In genomic region chr2:142791335-142791734, GRCh38 we compare ENCODE assay signal across 18 cellular contexts.
DNase-seq lines count a peak whose midpoint lies in the region; ATAC-seq, FAIRE-seq and TF ChIP-seq lines count a peak whose summit lies in the region.
"Had no signal": no experiment of that assay in that cellular context is flagged by ENCODE, and none has a peak within 500 bp of the region (broad histone marks: within the 10 kb centered on the region; RNA-seq: fewer than 3 reads in every experiment).

No MANE protein-coding gene starts in this region.

- no peak overlapping the region for H3K9ac ChIP-seq in endothelial cell of umbilical vein (replicated peaks; ENCODE audit: extremely low read depth, insufficient read depth, low read length)
- H3K9ac ChIP-seq: BLaER1 had no signal

- no TSS peak for BruUV-seq in endothelial cell of umbilical vein (replicated peaks; lab: Mats Ljungman, UMichigan)

- POLR2A ChIA-PET in endothelial cell of umbilical vein (lab: Charles Lee), result no interaction called here

- H3K9me1 ChIP-seq in endothelial cell of umbilical vein (replicated peaks; ENCODE audit: control insufficient read depth, extremely low read depth, insufficient read depth, low read length), result no peaks in the 10 kb centered on the region

- no peaks in the 10 kb centered on the region for H3K79me2 ChIP-seq in endothelial cell of umbilical vein (ENCODE audit: control insufficient read depth, insufficient read depth, low read length)

- H3K36me3 ChIP-seq in endothelial cell of umbilical vein (ENCODE audit: control insufficient read depth in 2 of 2, extremely low read depth in 1 of 2, insufficient read depth in 2 of 2, low read length in 2 of 2) (no peaks in the 10 kb centered on the region), left ventricle myocardium inferior (no peaks in the 10 kb centered on the region), breast epithelium (no peaks in the 10 kb centered on the region)
- H3K36me3 ChIP-seq: BLaER1 had no signal

- intact Hi-C loops in endothelial cell of umbilical vein (cut with micrococcal nuclease) (no loop called here), left ventricle myocardium inferior (cut with micrococcal nuclease) (no loop called here), breast epithelium (cut with DNase I; ENCODE audit: low total_unique reads) (no loop called here)

- H3K4me3 ChIP-seq in endothelial cell of umbilical vein (replicated peaks in 1 of 3; ENCODE audit: insufficient read depth in 1 of 3, low read depth in 1 of 3, low read length in 3 of 3) (no peak overlapping the region), left ventricle myocardium inferior (no peak overlapping the region), breast epithelium (no peak overlapping the region)
- H3K4me3 ChIP-seq: BLaER1, PC-9 had no signal

- dilution Hi-C loops in endothelial cell of umbilical vein (cut with MboI; ENCODE audit: extremely low pct_ligation_motif_present, low sequenced_read_pairs), result no loop called here

- no peak overlapping the region for H3K4me2 ChIP-seq in endothelial cell of umbilical vein (ENCODE audit: insufficient read depth, low read length)
- H3K4me2 ChIP-seq: BLaER1, PC-9 had no signal

- H3K4me1 ChIP-seq in endothelial cell of umbilical vein (ENCODE audit: control insufficient read depth, extremely low read depth, insufficient read depth, low read length) (no peaks in the 10 kb centered on the region), left ventricle myocardium inferior (no peaks in the 10 kb centered on the region), breast epithelium (no peaks in the 10 kb centered on the region)
- H3K4me1 ChIP-seq: BLaER1 had no signal

- TF ChIP-seq POLR2A in endothelial cell of umbilical vein (IDR thresholded peaks at IDR 0.05; ENCODE audit: low read depth, low read length) (no peak), breast epithelium (IDR thresholded peaks at IDR 0.05) (no peak)

- peak; percentile 67 for ATAC-seq in GM18502 (IDR thresholded peaks at IDR 0.05; ENCODE audit: poor library complexity, unreplicated experiment)
- ATAC-seq in HG02798 (IDR thresholded peaks at IDR 0.05; ENCODE audit: poor library complexity, unreplicated experiment), result peak; percentile 43
- ATAC-seq: HCT116 had no signal

- TF ChIP-seq CTCF in endothelial cell of umbilical vein (IDR thresholded peaks at IDR 0.05; ENCODE audit: extremely low read depth in 1 of 2, insufficient read depth in 1 of 2, low read depth in 1 of 2, low read length in 2 of 2) (no peak), left ventricle myocardium inferior (IDR thresholded peaks at IDR 0.05; ENCODE audit: borderline replicate concordance) (no peak), breast epithelium (IDR thresholded peaks at IDR 0.05) (no peak)

- CTCF ChIA-PET in endothelial cell of umbilical vein (lab: Charles Lee), result no interaction called here

- no peak overlapping the region for H2AFZ ChIP-seq in endothelial cell of umbilical vein (ENCODE audit: low read depth, low read length)
- H2AFZ ChIP-seq: PC-9 had no signal

- FAIRE-seq in endothelial cell of umbilical vein (lab: Jason Lieb, UNC), result no peak

- H3K27ac ChIP-seq in endothelial cell of umbilical vein (ENCODE audit: insufficient read depth, low read depth, low read length) (no peak overlapping the region), left ventricle myocardium inferior (replicated peaks) (no peak overlapping the region), breast epithelium (no peak overlapping the region)
- H3K27ac ChIP-seq: BLaER1, PC-9, RWPE1 had no signal

- H3K27me3 ChIP-seq in endothelial cell of umbilical vein (ENCODE audit: control insufficient read depth in 2 of 2, insufficient read depth in 2 of 2, low read length in 2 of 2) (no peaks in the 10 kb centered on the region), left ventricle myocardium inferior (ENCODE audit: low read depth) (no peaks in the 10 kb centered on the region), breast epithelium (no peaks in the 10 kb centered on the region)
- H3K27me3 ChIP-seq: BLaER1 had no signal

- H3K9me3 ChIP-seq in endothelial cell of umbilical vein (replicated peaks; ENCODE audit: control insufficient read depth, insufficient read depth, low read length) (no peaks in the 10 kb centered on the region), left ventricle myocardium inferior (replicated peaks) (peaks cover 16% of the 10 kb centered on the region), breast epithelium (no peaks in the 10 kb centered on the region)
- H3K9me3 ChIP-seq: BLaER1 had no signal

- DNase-seq in MV-4-11 (lab: John Stamatoyannopoulos, UW) (peak; percentile 76), endothelial cell of umbilical vein (ENCODE audit: low read depth, low spot score) (peak; percentile 50), dedifferentiated amniotic fluid mesenchymal stem cell (ENCODE audit: extremely low spot score) (no peak), left ventricle myocardium inferior (no peak), breast epithelium (ENCODE audit: low spot score in 2 of 2) (no peak)
- DNase-seq: GOT3, NCI-H1105, NCI-H1694 treated with DMSO at 0.1 percent for 48 hours, NCI-H2227 treated with DMSO at 0.1 percent for 48 hours, NCI-H510A treated with DMSO at 0.1 percent for 48 hours, NCI-H82, PC-9, SIG-M5 had no signal

- no peaks in the 10 kb centered on the region for H4K20me1 ChIP-seq in endothelial cell of umbilical vein (replicated peaks; ENCODE audit: control insufficient read depth, extremely low read depth, insufficient read depth, low read length)
- H4K20me1 ChIP-seq: BLaER1 had no signal

TF ChIP-seq in endothelial cell of umbilical vein, 7 proteins besides CTCF, POLR2A, EP300 and RAD21:
- no peak for TF ChIP-seq FOS (IDR thresholded peaks at IDR 0.05; ENCODE audit: borderline replicate concordance, insufficient read depth, low read length)
- TF ChIP-seq MYC (IDR thresholded peaks at IDR 0.05; ENCODE audit: low read depth, low read length), result no peak

Comparison
In these comparisons a context has a peak if more than half of its experiments do, and no peak if none do; other contexts are left out.
1. DNase-seq: peak in MV-4-11 (single experiment) and endothelial cell of umbilical vein (single experiment); none in dedifferentiated amniotic fluid mesenchymal stem cell (single experiment), left ventricle myocardium inferior (single experiment) and breast epithelium (0 of 2).